8 cellular contexts compared by ENCODE assay signal in genomic region chr12:109097435-109098141, GRCh38. TPM values are rescaled to one million over a fixed set of nuclear protein-coding genes. Genes with fewer than 3 reads are reported as not detected.
DNase-seq lines count a peak whose midpoint lies in the region; ATAC-seq and TF ChIP-seq lines count a peak whose summit lies in the region.

UNG (plus strand) TSS chr12:109097597; CDS start chr12:109097680, 83 bp downstream.

- peaks cover 12 to 13% of the 10 kb centered on the region in 2 experiments for H3K36me3 ChIP-seq in SK-N-SH (replicated peaks in 1 of 2; ENCODE audit: control insufficient read depth in 1 of 2, insufficient read depth in 2 of 2, low read length in 1 of 2)
- peaks cover 0 to 15% of the 10 kb centered on the region in 2 donors for H3K36me3 ChIP-seq in gastroesophageal sphincter

- CTCF ChIA-PET in SK-N-SH (lab: Yijun Ruan, JAX) = interaction anchor here (0.5 to 2.2 kb wide), 2 partner anchors 14 to 269 kb away, joined by 3 to 9 read pairs; no protein-coding TSS in a partner anchor
- CTCF ChIA-PET in activated naive CD4-positive, alpha-beta T cell treated with anti-CD3 and anti-CD28 coated beads, Interleukin-2, amount 10 ng/mL, durations not matched to agents 7 days and 5 days (lab: Charles Lee) = interaction anchor here (2.8 kb wide), 1 partner anchor 15 kb away, joined by 17 read pairs; no protein-coding TSS in a partner anchor

- peaks cover 20% of the 10 kb centered on the region for H3K36me3 Mint-ChIP-seq in activated naive CD4-positive, alpha-beta T cell treated with anti-CD3 and anti-CD28 coated beads, Interleukin-2, amount 10 ng/mL, durations not matched to agents 7 days and 5 days

- H3K4me1 ChIP-seq in SK-N-SH (ENCODE audit: control insufficient read depth in 1 of 2, insufficient read depth in 2 of 2, low read depth in 1 of 2, low read length in 1 of 2) = peaks cover 5 to 10% of the 10 kb centered on the region in 2 experiments; a peak in 2 of 4 replicates
- H3K4me1 ChIP-seq in gastroesophageal sphincter = peaks cover 2 to 59% (median 14%) of the 10 kb centered on the region in 3 donors

- TF ChIP-seq CTCF in SK-N-SH (IDR thresholded peaks at IDR 0.05) (no peak), gastroesophageal sphincter (IDR thresholded peaks at IDR 0.05) (no peak)

- no peaks in the 10 kb centered on the region for H3K9me3 Mint-ChIP-seq in activated naive CD4-positive, alpha-beta T cell treated with anti-CD3 and anti-CD28 coated beads, Interleukin-2, amount 10 ng/mL, durations not matched to agents 7 days and 5 days

- no peaks in the 10 kb centered on the region for H4K20me1 ChIP-seq in SK-N-SH (ENCODE audit: insufficient read depth)

- peak within 1 kb of the TSS; percentile 86 for H2AFZ ChIP-seq in SK-N-SH (ENCODE audit: low read depth)

- peaks cover 3% of the 10 kb centered on the region for H3K27me3 Mint-ChIP-seq in activated naive CD4-positive, alpha-beta T cell treated with anti-CD3 and anti-CD28 coated beads, Interleukin-2, amount 10 ng/mL, durations not matched to agents 7 days and 5 days

- 3% methylated on average over 24 of the region's 68 CpGs for WGBS in SK-N-SH (ENCODE audit: low lambda C conversion rate)
- 0% methylated on average over 8 of the region's 68 CpGs; no CpG with 5 or more reads in 1 of the 2 donors for WGBS in gastroesophageal sphincter (ENCODE audit: low coverage in 1 of 2), 2 donors

- POLR2A ChIA-PET in SK-N-SH (lab: Yijun Ruan, JAX) = no interaction called here

- no peak for TF ChIP-seq RAD21 in SK-N-SH (IDR thresholded peaks at IDR 0.05; ENCODE audit: low read length)

- ATAC-seq in HG02588 (IDR thresholded peaks at IDR 0.05; ENCODE audit: unreplicated experiment) = peak; percentile 91
- ATAC-seq in gastroesophageal sphincter = peak; percentile 95

- peak within 1 kb of the TSS; percentile 93 for H3K4me2 ChIP-seq in SK-N-SH

- H3K9ac ChIP-seq in SK-N-SH = peak within 1 kb of the TSS; percentile 76

- H3K27me3 ChIP-seq in SK-N-SH (ENCODE audit: insufficient read depth) (no peaks in the 10 kb centered on the region), gastroesophageal sphincter (no peaks in the 10 kb centered on the region)

- H3K27ac ChIP-seq in SK-N-SH (ENCODE audit: low read depth in 2 of 2, low read length in 1 of 2) = peak within 1 kb of the TSS; percentile 77 to 80; a peak in 3 of 4 replicates
- H3K27ac ChIP-seq in gastroesophageal sphincter = peak within 1 kb of the TSS; percentile 40 to 91 (median 90)
- H3K27ac ChIP-seq in substantia nigra (ENCODE audit: low read depth, low read length, poor library complexity, severe bottlenecking) = peak within 1 kb of the TSS; percentile 75

- H3K79me2 ChIP-seq in SK-N-SH (ENCODE audit: insufficient read depth) = peaks cover 24% of the 10 kb centered on the region

- peak within 1 kb of the TSS; percentile 75 for H3K4me3 Mint-ChIP-seq in activated naive CD4-positive, alpha-beta T cell treated with anti-CD3 and anti-CD28 coated beads, Interleukin-2, amount 10 ng/mL, durations not matched to agents 7 days and 5 days

- no peaks in the 10 kb centered on the region for H3K9me2 ChIP-seq in SK-N-SH

- H3K4me1 Mint-ChIP-seq in activated naive CD4-positive, alpha-beta T cell treated with anti-CD3 and anti-CD28 coated beads, Interleukin-2, amount 10 ng/mL, durations not matched to agents 7 days and 5 days = peaks cover 43% of the 10 kb centered on the region

- H3F3A ChIP-seq in SK-N-SH (replicated peaks; ENCODE audit: insufficient read depth) = no peaks in the 10 kb centered on the region

- H3K27ac Mint-ChIP-seq in activated naive CD4-positive, alpha-beta T cell treated with anti-CD3 and anti-CD28 coated beads, Interleukin-2, amount 10 ng/mL, durations not matched to agents 7 days and 5 days = peak within 1 kb of the TSS; percentile 43

- DNase-seq in GM04504 (ENCODE audit: low read depth) (peak; percentile 91), NCI-H1092 (lab: John Stamatoyannopoulos, UW) (peak; percentile 89), SK-N-SH (peak; percentile 99), non-pigmented ciliary epithelial cell (ENCODE audit: low read depth) (peak; percentile 57), substantia nigra (lab: John Stamatoyannopoulos, UW) (peak; percentile 79 to 98 (median 95))
- peak; percentile 97 for DNase-seq in activated naive CD4-positive, alpha-beta T cell treated with anti-CD3 and anti-CD28 coated beads, Interleukin-2, amount 10 ng/mL, durations not matched to agents 7 days and 5 days

- H3K9me3 ChIP-seq in SK-N-SH (no peaks in the 10 kb centered on the region), gastroesophageal sphincter (no peaks in the 10 kb centered on the region)

- TF ChIP-seq POLR2A in gastroesophageal sphincter (IDR thresholded peaks at IDR 0.05) = no peak

- peak within 1 kb of the TSS; percentile 66 to 70 for H3K4me3 ChIP-seq in SK-N-SH (ENCODE audit: low read depth in 2 of 2, low read length in 1 of 2)
- H3K4me3 ChIP-seq in gastroesophageal sphincter = peak within 1 kb of the TSS; percentile 49 to 72

- TF ChIP-seq EP300 in SK-N-SH (IDR thresholded peaks at IDR 0.05; ENCODE audit: borderline replicate concordance in 1 of 2, low read depth in 1 of 2, low read length in 1 of 2) (no peak), gastroesophageal sphincter (IDR thresholded peaks at IDR 0.05) (no peak)

TF ChIP-seq in SK-N-SH, 30 proteins besides CTCF, POLR2A, EP300 and RAD21 (continues in another document):
- TF ChIP-seq POLR2AphosphoS5 (IDR thresholded peaks at IDR 0.05; ENCODE audit: low read depth, low read length) (peak; percentile 49; the same call in 1 of the 2 replicates), ELF1 (IDR thresholded peaks at IDR 0.05) (no peak), EZH2phosphoT487 (IDR thresholded peaks at IDR 0.05; ENCODE audit: borderline replicate concordance, low read depth) (no peak), GATA2 (CRISPR knock-in tag; IDR thresholded peaks at IDR 0.05) (no peak), YY1 (IDR thresholded peaks at IDR 0.05; ENCODE audit: low read depth) (0 out of 2 replicates have a peak, but pooled peaks have one; percentile 56), TEAD4 (IDR thresholded peaks at IDR 0.05; ENCODE audit: borderline replicate concordance, insufficient read depth) (no peak), TCF12 (IDR thresholded peaks at IDR 0.05) (no peak), SMC3 (IDR thresholded peaks at IDR 0.05; ENCODE audit: low read depth, low read length) (no peak), JUND (IDR thresholded peaks at IDR 0.05) (no peak), RFX5 (IDR thresholded peaks at IDR 0.05; ENCODE audit: low read length) (peak; percentile 17; the same call in 1 of the 2 replicates), MAX (IDR thresholded peaks at IDR 0.05; ENCODE audit: low read depth) (peak; percentile 95), NFIC (IDR thresholded peaks at IDR 0.05; ENCODE audit: borderline replicate concordance) (no peak), SIN3A (IDR thresholded peaks at IDR 0.05; ENCODE audit: borderline replicate concordance, low read depth, low read length) (peak; percentile 94), TAF1 (IDR thresholded peaks at IDR 0.05; ENCODE audit: borderline replicate concordance, low read depth, low read length) (peak; percentile 21; the same call in 1 of the 2 replicates), MEF2A (IDR thresholded peaks at IDR 0.05; ENCODE audit: borderline replicate concordance, low read depth) (no peak), FOXJ3 (CRISPR knock-in tag; IDR thresholded peaks at IDR 0.05) (no peak), CHD2 (IDR thresholded peaks at IDR 0.05; ENCODE audit: low read length, partially characterized antibody) (peak; percentile 84), RXRA (IDR thresholded peaks at IDR 0.05; ENCODE audit: borderline replicate concordance, low read depth) (no peak), GABPA (IDR thresholded peaks at IDR 0.05; ENCODE audit: low read depth) (no peak)
- TF ChIP-seq, protein P1, sequence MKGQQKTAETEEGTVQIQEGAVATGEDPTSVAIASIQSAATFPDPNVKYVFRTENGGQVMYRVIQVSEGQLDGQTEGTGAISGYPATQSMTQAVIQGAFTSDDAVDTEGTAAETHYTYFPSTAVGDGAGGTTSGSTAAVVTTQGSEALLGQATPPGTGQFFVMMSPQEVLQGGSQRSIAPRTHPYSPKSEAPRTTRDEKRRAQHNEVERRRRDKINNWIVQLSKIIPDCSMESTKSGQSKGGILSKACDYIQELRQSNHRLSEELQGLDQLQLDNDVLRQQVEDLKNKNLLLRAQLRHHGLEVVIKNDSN (IDR thresholded peaks at IDR 0.05; ENCODE audit: borderline replicate concordance, low read depth) = peak; percentile 85
- TF ChIP-seq, protein P2, sequence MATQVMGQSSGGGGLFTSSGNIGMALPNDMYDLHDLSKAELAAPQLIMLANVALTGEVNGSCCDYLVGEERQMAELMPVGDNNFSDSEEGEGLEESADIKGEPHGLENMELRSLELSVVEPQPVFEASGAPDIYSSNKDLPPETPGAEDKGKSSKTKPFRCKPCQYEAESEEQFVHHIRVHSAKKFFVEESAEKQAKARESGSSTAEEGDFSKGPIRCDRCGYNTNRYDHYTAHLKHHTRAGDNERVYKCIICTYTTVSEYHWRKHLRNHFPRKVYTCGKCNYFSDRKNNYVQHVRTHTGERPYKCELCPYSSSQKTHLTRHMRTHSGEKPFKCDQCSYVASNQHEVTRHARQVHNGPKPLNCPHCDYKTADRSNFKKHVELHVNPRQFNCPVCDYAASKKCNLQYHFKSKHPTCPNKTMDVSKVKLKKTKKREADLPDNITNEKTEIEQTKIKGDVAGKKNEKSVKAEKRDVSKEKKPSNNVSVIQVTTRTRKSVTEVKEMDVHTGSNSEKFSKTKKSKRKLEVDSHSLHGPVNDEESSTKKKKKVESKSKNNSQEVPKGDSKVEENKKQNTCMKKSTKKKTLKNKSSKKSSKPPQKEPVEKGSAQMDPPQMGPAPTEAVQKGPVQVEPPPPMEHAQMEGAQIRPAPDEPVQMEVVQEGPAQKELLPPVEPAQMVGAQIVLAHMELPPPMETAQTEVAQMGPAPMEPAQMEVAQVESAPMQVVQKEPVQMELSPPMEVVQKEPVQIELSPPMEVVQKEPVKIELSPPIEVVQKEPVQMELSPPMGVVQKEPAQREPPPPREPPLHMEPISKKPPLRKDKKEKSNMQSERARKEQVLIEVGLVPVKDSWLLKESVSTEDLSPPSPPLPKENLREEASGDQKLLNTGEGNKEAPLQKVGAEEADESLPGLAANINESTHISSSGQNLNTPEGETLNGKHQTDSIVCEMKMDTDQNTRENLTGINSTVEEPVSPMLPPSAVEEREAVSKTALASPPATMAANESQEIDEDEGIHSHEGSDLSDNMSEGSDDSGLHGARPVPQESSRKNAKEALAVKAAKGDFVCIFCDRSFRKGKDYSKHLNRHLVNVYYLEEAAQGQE (IDR thresholded peaks at IDR 0.05; ENCODE audit: low read depth, low read length) = no peak

RNA-seq across cellular contexts. Expression of gene UNG, which starts in this region (rescaled TPM):
- polyA plus RNA-seq in SK-N-SH (2012; rRNA removed) = 28.9 and 33.2 TPM in 2 replicates
- polyA plus RNA-seq in SK-N-SH (2012; cell fraction: cytosol; rRNA removed) = 36.3 and 41.1 TPM in 2 replicates
- 22.3 and 23.3 TPM in 2 replicates for polyA plus RNA-seq in SK-N-SH (2012; cell fraction: nucleus; rRNA removed)
- 10 to 100 TPM; 12.1 to 18.2 (median 17.3) TPM for total RNA-seq in gastroesophageal sphincter

Comparison
In these comparisons a context has a peak if more than half of its experiments do, and no peak if none do; other contexts are left out.
1. Peak in every context shown above with its lines: DNase-seq, ATAC-seq, H3K4me3 ChIP-seq and H3K27ac ChIP-seq.